In the genomic region with DNA sequence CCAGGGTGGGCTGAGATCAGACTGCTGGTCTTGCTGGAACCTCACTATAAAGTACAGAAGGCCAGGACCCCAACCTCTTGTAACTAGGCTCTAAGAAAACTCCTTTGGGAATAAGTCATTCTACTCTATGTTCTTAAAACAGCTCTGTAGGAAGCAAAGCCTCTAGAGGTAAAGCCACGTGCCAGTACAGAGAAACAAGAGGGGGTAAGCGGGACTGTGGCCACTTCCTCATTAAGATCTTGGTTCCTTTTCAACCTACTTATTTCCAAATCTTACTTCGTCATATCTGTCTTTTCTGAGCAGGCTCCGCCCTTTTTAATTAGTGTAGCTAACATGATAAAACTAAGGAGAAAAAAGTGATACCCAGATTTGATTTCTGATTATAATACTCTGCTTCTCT, we compare ENCODE assay signal across 17 cellular contexts.
DNase-seq lines count a peak whose midpoint lies in the region; ATAC-seq and TF ChIP-seq lines count a peak whose summit lies in the region.
"Had no signal": no experiment of that assay in that cellular context is flagged by ENCODE, and none has a peak within 500 bp of the region (broad histone marks: within the 10 kb centered on the region; RNA-seq: fewer than 3 reads in every experiment).

No MANE protein-coding gene starts in this region.

- peaks cover 39 to 52% (median 45%) of the 10 kb centered on the region in 10 experiments for H3K4me1 ChIP-seq in BLaER1 treated with 17β-estradiol and CSF1 and Interleukin-3, amounts not matched to agents 10 nM and 100 nM

- peak overlapping the region; percentile 71 to 94 (median 84) for H3K27ac ChIP-seq in BLaER1 treated with 17β-estradiol and CSF1 and Interleukin-3, amounts not matched to agents 10 nM and 100 nM
- H3K27ac ChIP-seq: cardiac muscle cell had no signal

- H3K4me3 ChIP-seq in BLaER1 treated with 17β-estradiol and CSF1 and Interleukin-3, amounts not matched to agents 10 nM and 100 nM, result peak overlapping the region in 6 of 10 experiments; percentile 13 to 35 (median 24); a peak in 6 of 20 replicates
- no peak overlapping the region for H3K4me3 ChIP-seq in NB4 (ENCODE audit: low read depth, low read length)
- H3K4me3 ChIP-seq in foreskin fibroblast (ENCODE audit: low read depth in 1 of 2, low read length in 2 of 2), result no peak overlapping the region
- H3K4me3 ChIP-seq: cardiac muscle cell, heart left ventricle had no signal

- CTCF ChIA-PET in HEK293T (lab: Yijun Ruan, JAX), result no interaction called here

- H3K4me1 Mint-ChIP-seq in dendritic cell treated with granulocyte-macrophage colony-stimulating factor and Interleukin-4, amounts not matched to agents 40 ng/mL and 50 ng/mL, for 4 days (ENCODE audit: low read depth), result peaks cover 45% of the 10 kb centered on the region

- TF ChIP-seq POLR2A in NB4 (IDR thresholded peaks at IDR 0.05; ENCODE audit: extremely low read depth, insufficient read length), result no peak

- peak overlapping the region; percentile 59 to 78 (median 70) for H3K9ac ChIP-seq in BLaER1 treated with 17β-estradiol and CSF1 and Interleukin-3, amounts not matched to agents 10 nM and 100 nM

- H3K36me3 Mint-ChIP-seq in dendritic cell treated with granulocyte-macrophage colony-stimulating factor and Interleukin-4, amounts not matched to agents 40 ng/mL and 50 ng/mL, for 4 days (ENCODE audit: low read depth), result peaks cover 84% of the 10 kb centered on the region

- H3K4me2 ChIP-seq in BLaER1 treated with 17β-estradiol and CSF1 and Interleukin-3, amounts not matched to agents 10 nM and 100 nM, result peak overlapping the region; percentile 70 to 93 (median 84)

- peak overlapping the region; percentile 94 for H3K27ac Mint-ChIP-seq in dendritic cell treated with granulocyte-macrophage colony-stimulating factor and Interleukin-4, amounts not matched to agents 40 ng/mL and 50 ng/mL, for 4 days

- DNase-seq in NB4 (ENCODE audit: low read depth) (peak; percentile 84), foreskin fibroblast (no peak), HEK293T (ENCODE audit: extremely low spot score) (no peak)
- DNase-seq: activated CD4-positive, alpha-beta T cell treated with anti-CD3 and anti-CD28 coated beads, Interleukin-2, amount 50 U/mL, for 48 hours; activated naive CD4-positive, alpha-beta T cell treated with Interleukin-2 at 50 U/mL for 16 hours; DMS79; GOT3; heart left ventricle; NCI-H187 treated with DMSO at 0.1 percent for 48 hours; NK-92 treated with Interleukin-12 subunit alpha and Interleukin-12 subunit beta, amount 100 ng/mL, for 24 hours had no signal

- POLR2A ChIA-PET in HEK293T (lab: Yijun Ruan, JAX), result no interaction called here

- H4K20me1 ChIP-seq in BLaER1 treated with 17β-estradiol and CSF1 and Interleukin-3, amounts not matched to agents 10 nM and 100 nM, result peaks cover 0 to 6% (median 3%) of the 10 kb centered on the region in 11 experiments; a peak in 7 of 22 replicates

- H3K27me3 Mint-ChIP-seq in dendritic cell treated with granulocyte-macrophage colony-stimulating factor and Interleukin-4, amounts not matched to agents 40 ng/mL and 50 ng/mL, for 4 days, result no peaks in the 10 kb centered on the region

- H3K4me3 Mint-ChIP-seq in dendritic cell treated with granulocyte-macrophage colony-stimulating factor and Interleukin-4, amounts not matched to agents 40 ng/mL and 50 ng/mL, for 4 days, result peak overlapping the region; percentile 32

- H3K27me3 ChIP-seq in BLaER1 treated with 17β-estradiol and CSF1 and Interleukin-3, amounts not matched to agents 10 nM and 100 nM, result no peaks in the 10 kb centered on the region
- H3K27me3 ChIP-seq: cardiac muscle cell, heart left ventricle had no signal

- intact Hi-C loops in dendritic cell treated with granulocyte-macrophage colony-stimulating factor and Interleukin-4, amounts not matched to agents 40 ng/mL and 50 ng/mL, for 4 days (cut with micrococcal nuclease), result loop anchor here (2.0 kb wide), 1 partner anchor 28 kb away; no protein-coding TSS in a partner anchor

- H3K36me3 ChIP-seq in BLaER1 treated with 17β-estradiol and CSF1 and Interleukin-3, amounts not matched to agents 10 nM and 100 nM, result peaks cover 53 to 67% (median 63%) of the 10 kb centered on the region in 11 experiments

- peak; percentile 43 for ATAC-seq in GM21526 (IDR thresholded peaks at IDR 0.05; ENCODE audit: low FRiP score, unreplicated experiment)
- ATAC-seq in HG02840 (IDR thresholded peaks at IDR 0.05; ENCODE audit: low FRiP score, unreplicated experiment), result no peak
- ATAC-seq in HG03521 (IDR thresholded peaks at IDR 0.05; ENCODE audit: unreplicated experiment), result no peak
- ATAC-seq: heart left ventricle, left colon had no signal

- H3K9me3 Mint-ChIP-seq in dendritic cell treated with granulocyte-macrophage colony-stimulating factor and Interleukin-4, amounts not matched to agents 40 ng/mL and 50 ng/mL, for 4 days, result no peaks in the 10 kb centered on the region

- TF ChIP-seq CTCF in NB4 (IDR thresholded peaks at IDR 0.05; ENCODE audit: low read depth, low read length), result no peak
- TF ChIP-seq CTCF in foreskin fibroblast (IDR thresholded peaks at IDR 0.05; ENCODE audit: low read depth, low read length), result no peak

- no peaks in the 10 kb centered on the region for H3K9me3 ChIP-seq in BLaER1 treated with 17β-estradiol and CSF1 and Interleukin-3, amounts not matched to agents 10 nM and 100 nM (replicated peaks in 1 of 11)
- H3K9me3 ChIP-seq: heart left ventricle had no signal

TF ChIP-seq in HEK293T, 16 proteins besides CTCF, POLR2A, EP300 and RAD21:
- TF ChIP-seq LEF1 (IDR thresholded peaks at IDR 0.05; ENCODE audit: borderline replicate concordance) (no peak), FOXK2 (IDR thresholded peaks at IDR 0.05) (no peak), HDGF (IDR thresholded peaks at IDR 0.05; ENCODE audit: borderline replicate concordance) (no peak), ZNF384 (IDR thresholded peaks at IDR 0.05) (no peak), ELF4 (IDR thresholded peaks at IDR 0.05) (no peak), SP1 (IDR thresholded peaks at IDR 0.05) (no peak), ARNT (IDR thresholded peaks at IDR 0.05) (no peak)

Comparison
In these comparisons a context has a peak if more than half of its experiments do, and no peak if none do; other contexts are left out.
1. H3K4me3 ChIP-seq: peak in BLaER1 treated with 17β-estradiol and CSF1 and Interleukin-3, amounts not matched to agents 10 nM and 100 nM (6 of 10); none in NB4 (single experiment) and foreskin fibroblast (0 of 2).